ENCODE assay signal across 14 cellular contexts in genomic region chr20:44704551-44704971, GRCh38. TPM values are rescaled to one million over a fixed set of nuclear protein-coding genes. Genes with fewer than 3 reads are reported as not detected.
DNase-seq lines count a peak whose midpoint lies in the region; ATAC-seq and TF ChIP-seq lines count a peak whose summit lies in the region.
"Had no signal": no experiment of that assay in that cellular context is flagged by ENCODE, and none has a peak within 500 bp of the region (broad histone marks: within the 10 kb centered on the region; RNA-seq: fewer than 3 reads in every experiment).

No MANE protein-coding gene starts in this region.

- 61 to 64% (median 63%) methylated on average over 4 of the region's 4 CpGs for WGBS in psoas muscle, 3 donors

- H3K27ac ChIP-seq in psoas muscle: no peak overlapping the region
- H3K27ac ChIP-seq: KMS-11 had no signal

- H3K27me3 ChIP-seq in psoas muscle (ENCODE audit: insufficient read depth in 3 of 3, low read length in 2 of 3): no peaks in the 10 kb centered on the region

- H3K4me3 ChIP-seq in choroid plexus epithelial cell (ENCODE audit: low read depth, low read length) (no peak overlapping the region), psoas muscle (no peak overlapping the region)

- DNase-seq in AG20443 (ENCODE audit: low spot score) (peak; percentile 62), LHCN-M2 (ENCODE audit: low read depth) (peak; percentile 73), choroid plexus epithelial cell (ENCODE audit: low read depth) (peak; percentile 70), psoas muscle (peak; percentile 49 to 54), NCI-H748 (lab: John Stamatoyannopoulos, UW; ENCODE audit: unreplicated experiment) (no peak), occipital lobe (lab: John Stamatoyannopoulos, UW) (no peak)
- DNase-seq: activated CD8-positive, alpha-beta memory T cell treated with anti-CD3 and anti-CD28 coated beads for 24 hours; activated naive CD8-positive, alpha-beta T cell treated with anti-CD3 and anti-CD28 coated beads for 36 hours; CD8-positive, alpha-beta T cell; NCI-H2081 treated with DMSO at 0.1 percent for 48 hours had no signal

- TF ChIP-seq CTCF in choroid plexus epithelial cell (conservative IDR thresholded peaks at IDR 0.05; ENCODE audit: low read depth, low read length) (no peak), psoas muscle (IDR thresholded peaks at IDR 0.05) (no peak)

- ATAC-seq in psoas muscle (no peak), HG03139 (IDR thresholded peaks at IDR 0.05; ENCODE audit: unreplicated experiment) (no peak), GM21360 (IDR thresholded peaks at IDR 0.05; ENCODE audit: unreplicated experiment) (no peak)
- ATAC-seq: CD8-positive, alpha-beta T cell had no signal

- H3K36me3 ChIP-seq in psoas muscle (ENCODE audit: insufficient read depth in 1 of 2, low read depth in 1 of 2): no peaks in the 10 kb centered on the region

- intact Hi-C loops in psoas muscle (cut with DNase I): no loop called here

- peaks cover 36% of the 10 kb centered on the region for H3K4me1 ChIP-seq in psoas muscle

- no peaks in the 10 kb centered on the region for H3K9me3 ChIP-seq in psoas muscle

RNA-seq across cellular contexts. Expression of gene CCN5, which starts 10.6 kb away (rescaled TPM):
- total RNA-seq in LHCN-M2 (2014; rRNA removed) (not detected in 2 replicates), psoas muscle (10 to 100 TPM in 2 of 4 donors, 1 to 10 TPM in 2; 4.2 to 20.9 (median 9.9) TPM), occipital lobe (not detected)
- 0.05 TPM for polyA plus RNA-seq in LHCN-M2 (2012)
- 10 to 100 TPM in 1 of 3 donors, 1 to 10 TPM in 2; 3.3 to 14.8 (median 5.1) TPM for polyA plus RNA-seq in psoas muscle
- total RNA-seq: activated naive CD8-positive, alpha-beta T cell treated with anti-CD3 and anti-CD28 coated beads for 36 hours; CD8-positive, alpha-beta T cell; T-helper 2 cell treated with Interferon-gamma antibody and Interleukin-4, amounts not matched to agents 100 ng/mL and 5 ng/mL, for 36 hours had no signal

RNA-seq across cellular contexts. Expression of gene KCNK15, which starts 41.1 kb away (rescaled TPM):
- total RNA-seq in LHCN-M2 (2014; rRNA removed) (not detected in 2 replicates), psoas muscle (under 1 TPM; 0.11 to 0.79 (median 0.32) TPM), occipital lobe (not detected)
- polyA plus RNA-seq in LHCN-M2 (2012): not detected
- under 1 TPM in 2 of 3 donors, not detected in 1; 0.08 to 0.23 TPM for polyA plus RNA-seq in psoas muscle
- total RNA-seq: CD8-positive, alpha-beta T cell; T-helper 2 cell treated with Interferon-gamma antibody and Interleukin-4, amounts not matched to agents 100 ng/mL and 5 ng/mL, for 36 hours had no signal

RNA-seq across cellular contexts. Expression of gene ADA, which starts 53.1 kb away (rescaled TPM):
- 4.1 and 4.2 TPM in 2 replicates for total RNA-seq in LHCN-M2 (2014; rRNA removed)
- polyA plus RNA-seq in LHCN-M2 (2012): 7.6 TPM
- 1 to 10 TPM; 3.3 to 4.9 (median 4.0) TPM for total RNA-seq in psoas muscle
- polyA plus RNA-seq in psoas muscle: 1 to 10 TPM; 3.5 to 5.8 (median 4.2) TPM
- total RNA-seq in occipital lobe: 1.7 TPM

Comparison
In these comparisons a context has a peak if more than half of its experiments do, and no peak if none do; other contexts are left out.
1. DNase-seq: peak in AG20443 (single experiment), LHCN-M2 (single experiment), choroid plexus epithelial cell (single experiment) and psoas muscle (2 of 2); none in NCI-H748 (single experiment) and occipital lobe (single experiment).